Comparison of ENCODE assay signal across 28 cellular contexts in genomic region chr11:33559567-33559966, GRCh38.
"Had no signal": no experiment of that assay in that cellular context is flagged by ENCODE, and none has a peak within 500 bp of the region (broad histone marks: within the 10 kb centered on the region; RNA-seq: fewer than 3 reads in every experiment).

No MANE protein-coding gene starts in this region.

- H3K4me1 Mint-ChIP-seq: endodermal cell; naive B cell; stimulated activated naive B cell treated with anti-CD40 and anti-IgM and Interleukin-4, amounts not matched to agents 10 μg/mL and 1 μg/mL and 100 μg/mL, for 72 hours had no signal

- H3K27me3 ChIP-seq: gastrocnemius medialis, ovary, spleen, tibial nerve, vagina had no signal

- H3K27ac Mint-ChIP-seq: dendritic cell treated with granulocyte-macrophage colony-stimulating factor and Interleukin-4, amounts not matched to agents 40 ng/mL and 50 ng/mL, for 4 days; endodermal cell; mesothelial cell of epicardium; naive B cell; natural killer cell treated with Interleukin-12 subunit alpha and Interleukin-12 subunit beta and Interleukin-15 and Interleukin-18, amount 100 ng/mL, for 72 hours; stimulated activated naive B cell treated with anti-CD40 and anti-IgM and Interleukin-4, amounts not matched to agents 10 μg/mL and 1 μg/mL and 100 μg/mL, for 72 hours; stimulated activated naive CD8-positive, alpha-beta T cell treated with anti-CD3 and anti-CD28 coated beads, Interleukin-15, Interleukin-2, amounts not matched to agents 100 ng/mL and 50 ng/mL, for 24 hours had no signal

- DNase-seq: effector CD8-positive, alpha-beta T cell; endodermal cell; foreskin fibroblast; gastrocnemius medialis; left cardiac atrium; left lung; mesenchymal stem cell; mucosa of descending colon; naive B cell; occipital lobe; ovary; posterior cingulate gyrus; psoas muscle; right cardiac atrium; spleen; stimulated activated CD4-positive, alpha-beta T cell treated with anti-CD3 and anti-CD28 coated beads, Interleukin-2, amount 100 ng/mL, for 48 hours; stimulated activated naive B cell treated with anti-CD40 and anti-IgM and Interleukin-4, amounts not matched to agents 10 μg/mL and 1 μg/mL and 100 μg/mL, for 72 hours; upper lobe of right lung had no signal

- H3K36me3 ChIP-seq: gastrocnemius medialis, left lung, ovary, spleen, thoracic aorta, tibial nerve, upper lobe of right lung, vagina had no signal

- H3K4me3 ChIP-seq: gastrocnemius medialis, left lung, mucosa of descending colon, ovary, psoas muscle, skin epidermis, spleen, thoracic aorta, tibial nerve, upper lobe of right lung, vagina had no signal

- H3K36me3 Mint-ChIP-seq: mesothelial cell of epicardium; naive B cell; natural killer cell treated with Interleukin-12 subunit alpha and Interleukin-12 subunit beta and Interleukin-15 and Interleukin-18, amount 100 ng/mL, for 72 hours; stimulated activated naive B cell treated with anti-CD40 and anti-IgM and Interleukin-4, amounts not matched to agents 10 μg/mL and 1 μg/mL and 100 μg/mL, for 72 hours had no signal

- H3K9me3 ChIP-seq: gastrocnemius medialis, left lung, mucosa of descending colon, ovary, psoas muscle, spleen, thoracic aorta, tibial nerve, upper lobe of right lung, vagina had no signal

- H3K4me3 Mint-ChIP-seq: dendritic cell treated with granulocyte-macrophage colony-stimulating factor and Interleukin-4, amounts not matched to agents 40 ng/mL and 50 ng/mL, for 4 days; endodermal cell; mesothelial cell of epicardium; natural killer cell treated with Interleukin-12 subunit alpha and Interleukin-12 subunit beta and Interleukin-15 and Interleukin-18, amount 100 ng/mL, for 72 hours; stimulated activated naive B cell treated with anti-CD40 and anti-IgM and Interleukin-4, amounts not matched to agents 10 μg/mL and 1 μg/mL and 100 μg/mL, for 72 hours; stimulated activated naive CD8-positive, alpha-beta T cell treated with anti-CD3 and anti-CD28 coated beads, Interleukin-15, Interleukin-2, amounts not matched to agents 100 ng/mL and 50 ng/mL, for 24 hours had no signal

- ATAC-seq: esophagus mucosa; gastrocnemius medialis; left cardiac atrium; left lung; mucosa of descending colon; natural killer cell treated with Interleukin-12 subunit alpha and Interleukin-12 subunit beta and Interleukin-15 and Interleukin-18, amount 100 ng/mL, for 72 hours; psoas muscle; right cardiac atrium; stimulated activated naive B cell treated with anti-CD40 and anti-IgM and Interleukin-4, amounts not matched to agents 10 μg/mL and 1 μg/mL and 100 μg/mL, for 72 hours; upper lobe of right lung had no signal

- H3K9me3 Mint-ChIP-seq: dendritic cell treated with granulocyte-macrophage colony-stimulating factor and Interleukin-4, amounts not matched to agents 40 ng/mL and 50 ng/mL, for 4 days; endodermal cell; natural killer cell treated with Interleukin-12 subunit alpha and Interleukin-12 subunit beta and Interleukin-15 and Interleukin-18, amount 100 ng/mL, for 72 hours; stimulated activated naive CD8-positive, alpha-beta T cell treated with anti-CD3 and anti-CD28 coated beads, Interleukin-15, Interleukin-2, amounts not matched to agents 100 ng/mL and 50 ng/mL, for 24 hours had no signal

- H3K4me1 ChIP-seq: gastrocnemius medialis, left lung, psoas muscle, spleen, upper lobe of right lung, vagina had no signal

- H3K27ac ChIP-seq: epithelial cell of prostate, gastrocnemius medialis, left lung, ovary, psoas muscle, skin epidermis, spleen, thoracic aorta, tibial nerve, upper lobe of right lung, vagina had no signal
